8 cellular contexts compared by ENCODE assay signal in the genomic region with DNA sequence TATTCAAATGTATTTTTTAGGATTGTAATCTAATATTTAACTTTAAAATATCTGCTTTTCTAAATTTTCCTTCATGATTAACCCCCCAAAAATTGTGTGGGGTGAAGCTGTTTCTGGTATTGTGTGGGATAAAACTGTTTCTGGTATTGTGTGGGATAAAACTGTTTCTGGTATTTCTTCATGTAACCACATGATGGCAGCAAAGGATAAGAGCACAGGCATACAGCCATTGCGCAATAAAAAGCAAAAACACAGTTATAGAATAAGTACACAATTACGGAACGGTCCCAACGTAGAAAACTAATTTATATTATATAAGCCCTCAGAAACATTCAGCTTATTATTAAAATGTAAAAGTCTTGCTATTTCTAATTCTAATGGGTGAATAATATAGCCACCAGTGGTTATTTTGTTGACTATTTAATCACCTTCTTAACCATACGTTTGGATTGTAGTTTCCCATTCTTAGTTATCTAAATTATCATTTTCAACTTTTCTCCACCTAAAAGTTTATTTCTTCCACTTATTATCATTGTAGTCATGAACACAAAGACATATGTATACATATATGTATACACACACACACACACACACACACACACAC.
DNase-seq lines count a peak whose midpoint lies in the region; ATAC-seq, FAIRE-seq and TF ChIP-seq lines count a peak whose summit lies in the region.

No MANE protein-coding gene starts in this region.

- no peaks in the 10 kb centered on the region for H3K27me3 Mint-ChIP-seq in activated CD8-positive, alpha-beta T cell treated with anti-CD3 and anti-CD28 coated beads for 36 hours

- ATAC-seq in activated CD8-positive, alpha-beta T cell treated with anti-CD3 and anti-CD28 coated beads for 36 hours: peak; percentile 61
- ATAC-seq in heart right ventricle: peak; percentile 52 to 88 (median 76)

- H3K27me3 ChIP-seq in AG04450 (ENCODE audit: control insufficient read depth, insufficient read depth, low read length): no peaks in the 10 kb centered on the region
- H3K27me3 ChIP-seq in heart right ventricle: no peaks in the 10 kb centered on the region
- H3K27me3 ChIP-seq in small intestine (ENCODE audit: control insufficient read depth in 2 of 2, insufficient read depth in 2 of 2, low read length in 2 of 2): no peaks in the 10 kb centered on the region

- TF ChIP-seq CTCF in AG04450 (IDR thresholded peaks at IDR 0.05; ENCODE audit: low read depth, low read length) (peak; percentile 81), GM10266 (IDR thresholded peaks at IDR 0.05; ENCODE audit: control insufficient read depth, insufficient read depth, low read depth, missing control alignments) (peak; percentile 65), heart right ventricle (IDR thresholded peaks at IDR 0.05) (peak; percentile 68 to 92 (median 81))
- peak; percentile 83 for TF ChIP-seq CTCF in activated CD8-positive, alpha-beta T cell treated with anti-CD3 and anti-CD28 coated beads for 36 hours (IDR thresholded peaks at IDR 0.05)

- peaks cover 0 to 5% (median 0%) of the 10 kb centered on the region in 9 donors for H3K4me1 ChIP-seq in heart right ventricle
- no peaks in the 10 kb centered on the region for H3K4me1 ChIP-seq in small intestine (ENCODE audit: control insufficient read depth in 2 of 2, insufficient read depth in 1 of 2, low read depth in 1 of 2, low read length in 1 of 2)

- no peaks in the 10 kb centered on the region for H3K36me3 ChIP-seq in heart right ventricle
- no peaks in the 10 kb centered on the region for H3K36me3 ChIP-seq in small intestine (ENCODE audit: control insufficient read depth in 2 of 2, insufficient read depth in 2 of 2, low read length in 2 of 2)

- CTCF ChIA-PET in AG04450 (lab: Charles Lee): interaction anchor here (0.6 to 2.8 kb wide), 20 partner anchors 13 to 1210 kb away, joined by 3 to 25 read pairs (median 4); a partner anchor contains a TSS
- CTCF ChIA-PET in activated CD8-positive, alpha-beta T cell treated with anti-CD3 and anti-CD28 coated beads for 36 hours (lab: Charles Lee): interaction anchor here (0.7 to 2.3 kb wide), 12 partner anchors 10 to 1056 kb away, joined by 3 to 5 read pairs (median 3); no protein-coding TSS in a partner anchor

- H3K4me3 Mint-ChIP-seq in activated CD8-positive, alpha-beta T cell treated with anti-CD3 and anti-CD28 coated beads for 36 hours: no peak overlapping the region

- 2 to 3% methylated on average over 5 of the region's 5 CpGs for WGBS in heart right ventricle, 2 donors
- WGBS in small intestine, 3 donors: 3 to 5% (median 4%) methylated on average over 5 of the region's 5 CpGs

- no peak overlapping the region for H3K27ac ChIP-seq in AG04450 (ENCODE audit: low read depth, low read length)
- peak overlapping the region in 1 of 10 donors; percentile 12 for H3K27ac ChIP-seq in heart right ventricle
- H3K27ac ChIP-seq in small intestine (ENCODE audit: low read depth in 1 of 2, low read length in 1 of 2): no peak overlapping the region

- H3K4me3 ChIP-seq in AG04450 (ENCODE audit: low read depth, low read length) (no peak overlapping the region), heart right ventricle (peak overlapping the region in 5 of 10 donors; percentile 12 to 32 (median 26)), small intestine (ENCODE audit: low read depth in 1 of 2, low read length in 2 of 2) (no peak overlapping the region)

- POLR2A ChIA-PET in AG04450 (lab: Yijun Ruan, JAX): no interaction called here
- POLR2A ChIA-PET in activated CD8-positive, alpha-beta T cell treated with anti-CD3 and anti-CD28 coated beads for 36 hours (lab: Charles Lee): no interaction called here

- H3K27ac Mint-ChIP-seq in activated CD8-positive, alpha-beta T cell treated with anti-CD3 and anti-CD28 coated beads for 36 hours: no peak overlapping the region

- no peaks in the 10 kb centered on the region for H3K4me1 Mint-ChIP-seq in activated CD8-positive, alpha-beta T cell treated with anti-CD3 and anti-CD28 coated beads for 36 hours (ENCODE audit: low read depth)

- H3K9me3 Mint-ChIP-seq in activated CD8-positive, alpha-beta T cell treated with anti-CD3 and anti-CD28 coated beads for 36 hours: no peaks in the 10 kb centered on the region

- intact Hi-C loops in activated CD8-positive, alpha-beta T cell treated with anti-CD3 and anti-CD28 coated beads for 36 hours (cut with micrococcal nuclease): loop anchor here (5.0 kb wide), 1 partner anchor 545 kb away; no protein-coding TSS in a partner anchor
- intact Hi-C loops in heart right ventricle (cut with DNase I): loop anchor here in 9 of 10 donors (2.0 to 10.0 kb wide), 9 partner anchors 540 to 1055 kb away; a partner anchor contains a TSS

- FAIRE-seq in small intestine (lab: Jason Lieb, UNC): peak; percentile 75

- H3K36me3 Mint-ChIP-seq in activated CD8-positive, alpha-beta T cell treated with anti-CD3 and anti-CD28 coated beads for 36 hours (ENCODE audit: low read depth): no peaks in the 10 kb centered on the region

- H3K9me3 ChIP-seq in AG04450 (ENCODE audit: control insufficient read depth, insufficient read depth, low read length): no peaks in the 10 kb centered on the region
- no peaks in the 10 kb centered on the region for H3K9me3 ChIP-seq in heart right ventricle
- H3K9me3 ChIP-seq in small intestine (ENCODE audit: control insufficient read depth, low read depth): no peaks in the 10 kb centered on the region

- DNase-seq in AG04450 (ENCODE audit: low read depth, low spot score): peak; percentile 4
- peak; percentile 29 for DNase-seq in GM10266 (ENCODE audit: extremely low spot score)
- DNase-seq in HCEC 1CT: peak; percentile 28
- DNase-seq in M059J (ENCODE audit: low read depth): peak; percentile 16
- DNase-seq in activated CD8-positive, alpha-beta T cell treated with anti-CD3 and anti-CD28 coated beads for 36 hours: peak; percentile 10
- no peak for DNase-seq in heart right ventricle
- peak; percentile 36 for DNase-seq in small intestine
- no peak for DNase-seq in activated CD4-positive, alpha-beta T cell treated with anti-CD3 and anti-CD28 coated beads, Interleukin-2, amount 50 U/mL, for 1 hour

Comparison
In these comparisons a context has a peak if more than half of its experiments do, and no peak if none do; other contexts are left out.
1. DNase-seq: peak in AG04450 (single experiment), GM10266 (single experiment), HCEC 1CT (single experiment), M059J (single experiment), activated CD8-positive, alpha-beta T cell treated with anti-CD3 and anti-CD28 coated beads for 36 hours (single experiment) and small intestine (single experiment); none in heart right ventricle (0 of 2) and activated CD4-positive, alpha-beta T cell treated with anti-CD3 and anti-CD28 coated beads, Interleukin-2, amount 50 U/mL, for 1 hour (single experiment).
2. Peak in every context shown above with its lines, with median percentiles within 50 percentile points of each other: CTCF ChIP-seq.